8 cellular contexts compared by ENCODE assay signal in the genomic region with DNA sequence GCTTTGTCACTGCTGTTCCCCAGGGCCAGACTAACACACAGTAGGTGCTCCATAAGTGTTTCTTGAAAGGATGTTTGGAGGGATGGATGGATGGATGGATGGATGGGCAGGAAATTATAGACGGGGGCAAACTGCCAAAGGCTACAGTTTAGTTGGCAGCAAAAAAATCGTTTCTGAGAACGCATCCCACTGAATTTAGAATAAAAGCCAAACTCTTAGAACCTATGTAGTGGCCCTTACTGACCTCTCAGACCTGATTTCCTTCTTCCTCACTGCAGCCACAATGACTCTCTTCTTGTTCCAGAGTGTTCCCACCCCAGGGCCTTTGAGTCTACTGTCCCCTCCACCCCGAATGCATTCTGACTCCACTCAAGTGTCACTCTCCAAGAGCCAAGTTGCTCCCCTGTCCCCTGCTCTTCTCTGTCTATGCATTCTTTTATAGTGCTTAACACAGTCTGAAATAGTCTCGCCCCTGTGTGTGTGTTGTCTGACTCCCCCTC. TPM values are rescaled to one million over a fixed set of nuclear protein-coding genes. Genes with fewer than 3 reads are reported as not detected.
DNase-seq lines count a peak whose midpoint lies in the region; ATAC-seq and TF ChIP-seq lines count a peak whose summit lies in the region.
"Had no signal": no experiment of that assay in that cellular context is flagged by ENCODE, and none has a peak within 500 bp of the region (broad histone marks: within the 10 kb centered on the region; RNA-seq: fewer than 3 reads in every experiment).

No MANE protein-coding gene starts in this region.

- H3K4me1 Mint-ChIP-seq in CD8-positive, alpha-beta memory T cell = peaks cover 7 to 21% (median 8%) of the 10 kb centered on the region in 3 donors

- no peaks in the 10 kb centered on the region for H3K9me3 ChIP-seq in CD8-positive, alpha-beta memory T cell (ENCODE audit: low read length)
- no peaks in the 10 kb centered on the region for H3K9me3 ChIP-seq in sigmoid colon

- peaks cover 55 to 89% of the 10 kb centered on the region in 2 donors for H3K27me3 Mint-ChIP-seq in CD8-positive, alpha-beta memory T cell

- no peaks in the 10 kb centered on the region for H3K4me1 ChIP-seq in CD8-positive, alpha-beta memory T cell (ENCODE audit: insufficient read depth, low read length)
- H3K4me1 ChIP-seq in sigmoid colon = peaks cover 0 to 20% (median 20%) of the 10 kb centered on the region in 4 donors

- no peak for ATAC-seq in HG02610 (IDR thresholded peaks at IDR 0.05; ENCODE audit: unreplicated experiment)

- no peak for TF ChIP-seq EP300 in sigmoid colon (IDR thresholded peaks at IDR 0.05)

- H3K4me3 Mint-ChIP-seq in CD8-positive, alpha-beta memory T cell = peak overlapping the region; percentile 30 to 71 (median 58)

- H3K9me3 Mint-ChIP-seq in CD8-positive, alpha-beta memory T cell = no peaks in the 10 kb centered on the region

- H3K36me3 ChIP-seq in CD8-positive, alpha-beta memory T cell (ENCODE audit: insufficient read depth, low read length) = no peaks in the 10 kb centered on the region
- no peaks in the 10 kb centered on the region for H3K36me3 ChIP-seq in sigmoid colon
- H3K36me3 ChIP-seq: WERI-Rb-1 had no signal

- H3K27me3 ChIP-seq in CD8-positive, alpha-beta memory T cell (ENCODE audit: insufficient read depth, low read length, poor library complexity, severe bottlenecking) = peaks cover 28% of the 10 kb centered on the region
- peaks cover 32 to 97% (median 70%) of the 10 kb centered on the region in 3 donors for H3K27me3 ChIP-seq in sigmoid colon

- POLR2A ChIA-PET in CD8-positive, alpha-beta memory T cell (lab: Charles Lee) = no interaction called here

- no peak overlapping the region for H3K4me3 ChIP-seq in CD8-positive, alpha-beta memory T cell (ENCODE audit: low read length)
- H3K4me3 ChIP-seq in sigmoid colon = peak overlapping the region in 3 of 4 donors; percentile 49 to 61 (median 56)

- H3K36me3 Mint-ChIP-seq in CD8-positive, alpha-beta memory T cell = no peaks in the 10 kb centered on the region

- WGBS in sigmoid colon, 2 donors = 28 to 38% methylated on average over 5 of the region's 5 CpGs

- TF ChIP-seq CTCF in LNCAP (IDR thresholded peaks at IDR 0.05) (peak; percentile 19; the same call in 1 of the 2 replicates), sigmoid colon (IDR thresholded peaks at IDR 0.05) (peak in 2 of 4 experiments; percentile 3 to 27)

- no peak overlapping the region for H3K27ac ChIP-seq in CD8-positive, alpha-beta memory T cell (ENCODE audit: low read depth, low read length)
- H3K27ac ChIP-seq in sigmoid colon = no peak overlapping the region
- H3K27ac ChIP-seq: WERI-Rb-1 had no signal

- CTCF ChIA-PET in CD8-positive, alpha-beta memory T cell (lab: Charles Lee) = interaction anchor here (1.0 to 1.9 kb wide), 8 partner anchors 56 to 403 kb away, joined by 3 to 11 read pairs (median 4); no protein-coding TSS in a partner anchor

- H3K27ac Mint-ChIP-seq in CD8-positive, alpha-beta memory T cell = no peak overlapping the region

- TF ChIP-seq POLR2A in sigmoid colon (IDR thresholded peaks at IDR 0.05) = no peak

- DNase-seq in CD8-positive, alpha-beta memory T cell = no peak
- DNase-seq in ecto neural progenitor cell (ENCODE audit: low spot score) (peak; percentile 36), sigmoid colon (peak; percentile 45), HT-29 (ENCODE audit: low spot score) (no peak)
- no peak for DNase-seq in stimulated activated naive CD4-positive, alpha-beta T cell (lab: John Stamatoyannopoulos, UW)

- intact Hi-C loops in sigmoid colon (cut with DNase I) = loop anchor here (1.0 to 5.0 kb wide), 5 partner anchors 72 to 421 kb away; no protein-coding TSS in a partner anchor

RNA-seq across cellular contexts. Expression of a gene that starts 5.2 kb away (rescaled TPM):
- total RNA-seq in CD8-positive, alpha-beta memory T cell = not detected
- not detected for polyA plus RNA-seq in CD8-positive, alpha-beta memory T cell
- total RNA-seq in sigmoid colon = 1 to 10 TPM; 2.1 to 6.6 (median 5.0) TPM
- 1 to 10 TPM in 2 of 3 donors, under 1 TPM in 1; 0.46 to 5.2 (median 1.8) TPM for polyA plus RNA-seq in sigmoid colon
- 114 and 123 TPM in 2 replicates for total RNA-seq in HT-29 (2014; rRNA removed; shearing (Covaris generic))

RNA-seq across cellular contexts. Expression of a gene that starts 31.5 kb away (rescaled TPM):
- not detected for total RNA-seq in CD8-positive, alpha-beta memory T cell
- polyA plus RNA-seq in CD8-positive, alpha-beta memory T cell = not detected
- not detected for total RNA-seq in sigmoid colon
- polyA plus RNA-seq in sigmoid colon = not detected
- total RNA-seq in HT-29 (2014; rRNA removed; shearing (Covaris generic)) = not detected in 2 replicates

Comparison
In these comparisons a context has a peak if more than half of its experiments do, and no peak if none do; other contexts are left out.
1. DNase-seq: peak in ecto neural progenitor cell (single experiment) and sigmoid colon (single experiment); none in CD8-positive, alpha-beta memory T cell (0 of 5), stimulated activated naive CD4-positive, alpha-beta T cell (0 of 6) and HT-29 (single experiment).
2. RNA of a gene that starts 5.2 kb away (total RNA-seq): 114 to 123 TPM in HT-29; 2.1 to 6.6 TPM in sigmoid colon and not detected in CD8-positive, alpha-beta memory T cell; every median in the first group is over 10 times any median in the second.